Comparison of ENCODE assay signal across 8 cellular contexts in the genomic region with DNA sequence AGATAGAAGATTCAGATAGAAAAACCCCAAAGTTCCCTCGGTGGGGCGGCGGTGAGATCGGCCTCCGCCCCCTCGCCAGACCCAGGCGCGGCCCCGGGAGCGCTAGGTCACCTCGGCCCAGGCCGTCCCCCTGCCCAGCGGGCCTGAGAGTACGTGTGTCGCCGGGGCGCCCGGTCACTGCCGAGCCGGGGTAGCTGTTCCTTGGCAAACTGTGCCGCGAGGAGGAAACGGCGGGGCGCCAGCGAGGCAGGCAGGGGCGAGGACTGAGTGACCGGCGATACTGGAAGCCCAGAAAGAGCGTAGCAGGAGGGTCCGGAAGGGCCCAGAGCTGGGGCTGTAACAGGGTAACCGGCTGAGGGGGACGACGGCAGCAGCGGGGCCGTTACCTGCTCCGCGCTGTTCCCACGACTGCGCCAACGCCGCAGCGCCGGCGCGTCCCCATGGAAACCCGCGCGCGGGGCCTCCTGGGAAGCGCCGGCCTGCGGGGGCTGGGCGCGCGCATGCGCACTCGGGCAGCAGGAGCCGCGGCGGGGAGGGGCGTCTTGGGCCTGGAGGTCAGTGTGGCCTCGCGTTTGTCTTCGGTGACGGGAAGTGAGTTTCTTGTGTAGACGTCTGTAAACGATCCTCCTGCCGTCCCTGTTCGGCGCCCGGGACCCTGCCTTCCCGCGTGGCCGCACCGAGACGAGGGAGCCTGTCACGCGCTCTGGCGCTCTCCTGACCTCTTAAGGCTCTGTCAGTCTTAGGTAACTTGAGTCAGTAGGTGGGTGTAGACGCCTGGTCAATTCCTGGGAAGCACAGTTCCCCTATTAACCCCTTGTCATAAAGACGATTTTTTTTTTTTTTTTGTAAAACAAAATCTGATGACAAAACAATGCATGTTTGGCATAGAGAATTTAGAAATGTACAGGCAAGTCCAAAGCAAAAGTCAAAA. TPM values are rescaled to one million over a fixed set of nuclear protein-coding genes. Genes with fewer than 3 reads are reported as not detected.
A peak's percentile ranks its signal among the peaks of the same experiment; 100 is the strongest.
DNase-seq lines count a peak whose midpoint lies in the region; ATAC-seq and TF ChIP-seq lines count a peak whose summit lies in the region.

A gene (minus strand): TSS at position 440 of the 931 bp plus-strand sequence. CDS start 17,285 bp downstream, outside the sequence.

- DNase-seq in ELR (ENCODE audit: low read depth): peak; percentile 88
- DNase-seq in GOT3 (lab: John Stamatoyannopoulos, UW): peak; percentile 81
- peak; percentile 84 for DNase-seq in LHCN-M2 (ENCODE audit: low read depth)
- peak; percentile 96 for DNase-seq in RPMI8226
- peak; percentile 88 for DNase-seq in activated T-helper 9 cell treated with anti-CD3 and anti-CD28 coated beads, Interleukin-2, amount 50 U/mL, for 16 hours (ENCODE audit: low read depth)
- DNase-seq in fibroblast of the aortic adventitia (ENCODE audit: low read depth): peak; percentile 88
- DNase-seq in stimulated activated naive CD8-positive, alpha-beta T cell treated with anti-CD3 and anti-CD28 coated beads, Interleukin-15, amount 100 ng/mL, for 72 hours: peak; percentile 93 to 94

- H3K9me2 ChIP-seq in neural cell (ENCODE audit: insufficient read depth, low read length): no peaks in the 10 kb centered on the region

- TF ChIP-seq EP300 in neural cell (conservative IDR thresholded peaks at IDR 0.05; ENCODE audit: poor library complexity, severe bottlenecking): peak; percentile 74

- TF ChIP-seq CTCF in fibroblast of the aortic adventitia (IDR thresholded peaks at IDR 0.05; ENCODE audit: insufficient read depth, low read length): peak; percentile 29
- TF ChIP-seq CTCF in neural cell (IDR thresholded peaks at IDR 0.05; ENCODE audit: poor library complexity, severe bottlenecking): peak; percentile 55

- no peaks in the 10 kb centered on the region for H3F3A ChIP-seq in neural cell (ENCODE audit: insufficient read depth, low read length, poor library complexity, severe bottlenecking)

- H3K27ac Mint-ChIP-seq in stimulated activated naive CD8-positive, alpha-beta T cell treated with anti-CD3 and anti-CD28 coated beads, Interleukin-15, amount 100 ng/mL, for 72 hours: peak within 1 kb of the TSS; percentile 97 to 98

- H3K27me3 Mint-ChIP-seq in stimulated activated naive CD8-positive, alpha-beta T cell treated with anti-CD3 and anti-CD28 coated beads, Interleukin-15, amount 100 ng/mL, for 72 hours: peaks cover 20% of the 10 kb centered on the region

- H3K9ac ChIP-seq in neural cell (ENCODE audit: low read length): peak within 1 kb of the TSS; percentile 85

- peak within 1 kb of the TSS; percentile 86 for H3K4me2 ChIP-seq in neural cell (ENCODE audit: low read length)

- H3K27me3 ChIP-seq in neural cell (ENCODE audit: insufficient read depth, low read depth, low read length): no peaks in the 10 kb centered on the region

- no peaks in the 10 kb centered on the region for H3K79me2 ChIP-seq in neural cell (replicated peaks; ENCODE audit: insufficient read depth, low read length)

- H3K9me3 Mint-ChIP-seq in stimulated activated naive CD8-positive, alpha-beta T cell treated with anti-CD3 and anti-CD28 coated beads, Interleukin-15, amount 100 ng/mL, for 72 hours: no peaks in the 10 kb centered on the region

- H3K4me3 ChIP-seq in fibroblast of the aortic adventitia (ENCODE audit: low read depth, low read length) (peak within 1 kb of the TSS; percentile 88), neural cell (ENCODE audit: low read length) (peak within 1 kb of the TSS; percentile 90)

- no peaks in the 10 kb centered on the region for H4K20me1 ChIP-seq in neural cell (ENCODE audit: insufficient read depth)

- H3K4me3 Mint-ChIP-seq in stimulated activated naive CD8-positive, alpha-beta T cell treated with anti-CD3 and anti-CD28 coated beads, Interleukin-15, amount 100 ng/mL, for 72 hours: peak within 1 kb of the TSS; percentile 90 to 97

- peak; percentile 94 for ATAC-seq in stimulated activated naive CD8-positive, alpha-beta T cell treated with anti-CD3 and anti-CD28 coated beads, Interleukin-15, amount 100 ng/mL, for 72 hours

- H3K4me1 Mint-ChIP-seq in stimulated activated naive CD8-positive, alpha-beta T cell treated with anti-CD3 and anti-CD28 coated beads, Interleukin-15, amount 100 ng/mL, for 72 hours: peaks cover 16% of the 10 kb centered on the region

- no peaks in the 10 kb centered on the region for H3K36me3 ChIP-seq in neural cell (ENCODE audit: insufficient read depth, low read length)

- H3K27ac ChIP-seq in neural cell (ENCODE audit: low read length): peak within 1 kb of the TSS; percentile 87

- peak within 1 kb of the TSS; percentile 96 for H2AFZ ChIP-seq in neural cell (ENCODE audit: low read depth, low read length)

- peak; percentile 46 for TF ChIP-seq RAD21 in neural cell (conservative IDR thresholded peaks at IDR 0.05)

- H3K9me3 ChIP-seq in neural cell (ENCODE audit: low read length): no peaks in the 10 kb centered on the region

TF ChIP-seq in neural cell, 6 proteins besides CTCF, POLR2A, EP300 and RAD21:
- TF ChIP-seq, protein P1, sequence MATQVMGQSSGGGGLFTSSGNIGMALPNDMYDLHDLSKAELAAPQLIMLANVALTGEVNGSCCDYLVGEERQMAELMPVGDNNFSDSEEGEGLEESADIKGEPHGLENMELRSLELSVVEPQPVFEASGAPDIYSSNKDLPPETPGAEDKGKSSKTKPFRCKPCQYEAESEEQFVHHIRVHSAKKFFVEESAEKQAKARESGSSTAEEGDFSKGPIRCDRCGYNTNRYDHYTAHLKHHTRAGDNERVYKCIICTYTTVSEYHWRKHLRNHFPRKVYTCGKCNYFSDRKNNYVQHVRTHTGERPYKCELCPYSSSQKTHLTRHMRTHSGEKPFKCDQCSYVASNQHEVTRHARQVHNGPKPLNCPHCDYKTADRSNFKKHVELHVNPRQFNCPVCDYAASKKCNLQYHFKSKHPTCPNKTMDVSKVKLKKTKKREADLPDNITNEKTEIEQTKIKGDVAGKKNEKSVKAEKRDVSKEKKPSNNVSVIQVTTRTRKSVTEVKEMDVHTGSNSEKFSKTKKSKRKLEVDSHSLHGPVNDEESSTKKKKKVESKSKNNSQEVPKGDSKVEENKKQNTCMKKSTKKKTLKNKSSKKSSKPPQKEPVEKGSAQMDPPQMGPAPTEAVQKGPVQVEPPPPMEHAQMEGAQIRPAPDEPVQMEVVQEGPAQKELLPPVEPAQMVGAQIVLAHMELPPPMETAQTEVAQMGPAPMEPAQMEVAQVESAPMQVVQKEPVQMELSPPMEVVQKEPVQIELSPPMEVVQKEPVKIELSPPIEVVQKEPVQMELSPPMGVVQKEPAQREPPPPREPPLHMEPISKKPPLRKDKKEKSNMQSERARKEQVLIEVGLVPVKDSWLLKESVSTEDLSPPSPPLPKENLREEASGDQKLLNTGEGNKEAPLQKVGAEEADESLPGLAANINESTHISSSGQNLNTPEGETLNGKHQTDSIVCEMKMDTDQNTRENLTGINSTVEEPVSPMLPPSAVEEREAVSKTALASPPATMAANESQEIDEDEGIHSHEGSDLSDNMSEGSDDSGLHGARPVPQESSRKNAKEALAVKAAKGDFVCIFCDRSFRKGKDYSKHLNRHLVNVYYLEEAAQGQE (IDR thresholded peaks at IDR 0.05; ENCODE audit: borderline replicate concordance): peak; percentile 68
- TF ChIP-seq SMC3 (conservative IDR thresholded peaks at IDR 0.05; ENCODE audit: poor library complexity): no peak
- TF ChIP-seq TAF1 (IDR thresholded peaks at IDR 0.05; ENCODE audit: low read depth): peak; percentile 54
- TF ChIP-seq MXI1 (conservative IDR thresholded peaks at IDR 0.05; ENCODE audit: poor library complexity, severe bottlenecking): peak; percentile 95
- no peak for TF ChIP-seq EZH2 (IDR thresholded peaks at IDR 0.05; ENCODE audit: borderline replicate concordance, insufficient read depth, low read length, poor library complexity, severe bottlenecking)
- TF ChIP-seq POLR2AphosphoS5 (IDR thresholded peaks at IDR 0.05): peak; percentile 87
TF ChIP-seq in neural cell: peak in this region for 4.

RNA-seq across cellular contexts. Expression of the gene that starts here (rescaled TPM):
- 0.58 and 0.98 TPM in 2 replicates for total RNA-seq in LHCN-M2 (2014; rRNA removed)
- polyA plus RNA-seq in LHCN-M2 (2012): 0.44 TPM
- total RNA-seq in fibroblast of the aortic adventitia (ENCODE audit: low replicate concordance): 0.65 and 3.1 TPM in 2 replicates
- polyA plus RNA-seq in neural cell: 0.09 and 1.1 TPM in 2 replicates
- polyA minus RNA-seq in neural cell: 1.2 TPM in 1 of 2 replicates, not detected in the other

Comparison
In these comparisons a context has a peak if more than half of its experiments do, and no peak if none do; other contexts are left out.
1. Peak in every context shown above with its lines: DNase-seq, ATAC-seq, H3K4me3 ChIP-seq and H3K27ac ChIP-seq.
2. Peak in DNase-seq in LHCN-M2; RNA of the gene not detected or under 1 TPM.